Comparison of ENCODE assay signal across 8 cellular contexts in the genomic region with DNA sequence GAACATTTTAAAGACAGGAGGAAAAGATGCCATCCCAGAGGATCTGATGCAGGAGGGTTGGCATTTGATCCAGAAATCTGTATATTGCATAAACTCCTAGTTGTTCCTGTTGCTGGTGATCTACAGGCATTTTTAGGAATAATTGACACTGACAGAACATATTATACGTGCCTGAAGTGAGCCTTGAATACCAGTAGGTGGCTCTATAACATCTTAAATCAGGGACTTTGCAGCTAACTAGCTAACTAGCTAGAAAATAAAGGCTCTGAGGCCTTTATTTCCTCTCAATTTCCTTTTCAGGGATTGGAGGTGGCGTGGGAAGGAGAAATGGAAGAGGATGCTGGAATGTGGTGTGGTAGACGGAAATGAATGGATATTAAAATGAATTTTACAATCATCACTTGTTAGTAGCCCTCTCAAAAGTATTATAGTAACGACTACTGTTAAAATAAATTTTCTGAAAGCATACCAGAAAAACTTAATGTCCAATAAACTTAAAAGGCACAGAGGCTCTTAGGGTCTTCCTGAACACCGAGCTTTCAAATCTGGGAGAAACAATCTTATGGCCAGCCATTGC. TPM values are rescaled to one million over a fixed set of nuclear protein-coding genes. Genes with fewer than 3 reads are reported as not detected.
DNase-seq lines count a peak whose midpoint lies in the region; ATAC-seq and TF ChIP-seq lines count a peak whose summit lies in the region.

No MANE protein-coding gene starts in this region.

- H3K27ac ChIP-seq in SU-DHL-6 (ENCODE audit: low read depth, low read length), result no peak overlapping the region

- H3K27me3 Mint-ChIP-seq in activated CD4-positive, alpha-beta T cell treated with anti-CD3 and anti-CD28 coated beads, Interleukin-2, amount 10 ng/mL, durations not matched to agents 24 days and 14 days, result no peaks in the 10 kb centered on the region
- no peaks in the 10 kb centered on the region for H3K27me3 Mint-ChIP-seq in natural killer cell (ENCODE audit: low read depth in 2 of 2)

- no peak overlapping the region for H3K4me3 ChIP-seq in SU-DHL-6 (ENCODE audit: insufficient read depth, low read length, poor library complexity, severe bottlenecking)

- H3K9ac ChIP-seq in SU-DHL-6 (ENCODE audit: low read length), result no peak overlapping the region

- peaks cover 32% of the 10 kb centered on the region for H3K36me3 Mint-ChIP-seq in activated CD4-positive, alpha-beta T cell treated with anti-CD3 and anti-CD28 coated beads, Interleukin-2, amount 10 ng/mL, durations not matched to agents 24 days and 14 days (ENCODE audit: low read depth)
- no peaks in the 10 kb centered on the region for H3K36me3 Mint-ChIP-seq in natural killer cell

- H3K4me3 Mint-ChIP-seq in activated CD4-positive, alpha-beta T cell treated with anti-CD3 and anti-CD28 coated beads, Interleukin-2, amount 10 ng/mL, durations not matched to agents 24 days and 14 days, result peak overlapping the region; percentile 22
- H3K4me3 Mint-ChIP-seq in natural killer cell, result peak overlapping the region; percentile 78

- H3F3A ChIP-seq in SU-DHL-6 (ENCODE audit: insufficient read depth), result no peaks in the 10 kb centered on the region

- H3K9me3 Mint-ChIP-seq in activated CD4-positive, alpha-beta T cell treated with anti-CD3 and anti-CD28 coated beads, Interleukin-2, amount 10 ng/mL, durations not matched to agents 24 days and 14 days, result no peaks in the 10 kb centered on the region
- H3K9me3 Mint-ChIP-seq in natural killer cell, result no peaks in the 10 kb centered on the region

- H3K36me3 ChIP-seq in SU-DHL-6 (ENCODE audit: low read length), result no peaks in the 10 kb centered on the region

- peak; percentile 72 for TF ChIP-seq CTCF in SU-DHL-6 (IDR thresholded peaks at IDR 0.05; ENCODE audit: insufficient read depth, low read length, poor library complexity, severe bottlenecking)
- peak; percentile 95 for TF ChIP-seq CTCF in natural killer cell (IDR thresholded peaks at IDR 0.05)

- H4K20me1 ChIP-seq in SU-DHL-6 (ENCODE audit: low read depth, low read length), result no peaks in the 10 kb centered on the region

- no peaks in the 10 kb centered on the region for H3K9me2 ChIP-seq in SU-DHL-6 (replicated peaks; ENCODE audit: insufficient read depth, low read length)

- H3K4me1 Mint-ChIP-seq in activated CD4-positive, alpha-beta T cell treated with anti-CD3 and anti-CD28 coated beads, Interleukin-2, amount 10 ng/mL, durations not matched to agents 24 days and 14 days, result peaks cover 69% of the 10 kb centered on the region
- H3K4me1 Mint-ChIP-seq in natural killer cell, result peaks cover 64 to 68% of the 10 kb centered on the region in 2 donors

- H3K9me3 ChIP-seq in SU-DHL-6 (ENCODE audit: insufficient read depth, low read length), result no peaks in the 10 kb centered on the region

- peak; percentile 41 for ATAC-seq in HG02588 (IDR thresholded peaks at IDR 0.05; ENCODE audit: unreplicated experiment)
- ATAC-seq in natural killer cell, result peak; percentile 44 to 57 (median 50)

- H3K79me2 ChIP-seq in SU-DHL-6 (ENCODE audit: insufficient read depth, low read length), result no peaks in the 10 kb centered on the region

- peak overlapping the region; percentile 73 for H3K27ac Mint-ChIP-seq in activated CD4-positive, alpha-beta T cell treated with anti-CD3 and anti-CD28 coated beads, Interleukin-2, amount 10 ng/mL, durations not matched to agents 24 days and 14 days
- H3K27ac Mint-ChIP-seq in natural killer cell, result peak overlapping the region; percentile 89 to 97

- H3K4me2 ChIP-seq in SU-DHL-6 (ENCODE audit: low read depth, low read length, poor library complexity, severe bottlenecking), result no peak overlapping the region

- H2AFZ ChIP-seq in SU-DHL-6 (ENCODE audit: low read depth, low read length, severe bottlenecking), result no peak overlapping the region

- DNase-seq in activated CD4-positive, alpha-beta T cell treated with anti-CD3 and anti-CD28 coated beads, Interleukin-2, amount 10 ng/mL, durations not matched to agents 24 days and 14 days, result peak; percentile 69
- DNase-seq in activated CD4-positive, alpha-beta T cell treated with anti-CD3 and anti-CD28 coated beads, Interleukin-2, amount 50 U/mL, for 1 hour, result no peak
- peak; percentile 16 to 79 (median 35) for DNase-seq in NCI-H1417 (lab: John Stamatoyannopoulos, UW)
- peak; percentile 61 to 62 for DNase-seq in erythroblast (lab: John Stamatoyannopoulos, UW)
- DNase-seq in natural killer cell, result no peak
- DNase-seq in effector CD4-positive, alpha-beta T cell, result no peak

- intact Hi-C loops in activated CD4-positive, alpha-beta T cell treated with anti-CD3 and anti-CD28 coated beads, Interleukin-2, amount 10 ng/mL, durations not matched to agents 24 days and 14 days (cut with micrococcal nuclease), result loop anchor here (1.0 to 5.0 kb wide), 6 partner anchors 22 to 357 kb away; no protein-coding TSS in a partner anchor
- intact Hi-C loops in natural killer cell (cut with micrococcal nuclease), result loop anchor here (1.0 to 5.0 kb wide), 4 partner anchors 48 to 298 kb away; no protein-coding TSS in a partner anchor

- H3K27me3 ChIP-seq in SU-DHL-6 (ENCODE audit: low read length), result no peaks in the 10 kb centered on the region

- no peak for TF ChIP-seq POLR2A in erythroblast (IDR thresholded peaks at IDR 0.05; ENCODE audit: low read length)

RNA-seq across cellular contexts. Expression of a gene that starts 5.5 kb away (rescaled TPM):
- 7.1 and 7.3 TPM in 2 replicates for total RNA-seq in activated CD4-positive, alpha-beta T cell treated with anti-CD3 and anti-CD28 coated beads, Interleukin-2, amount 10 ng/mL, durations not matched to agents 24 days and 14 days
- 10 to 100 TPM; 31.6 to 37.5 (median 32.5) TPM for total RNA-seq in natural killer cell

Comparison
In these comparisons a context has a peak if more than half of its experiments do, and no peak if none do; other contexts are left out.
1. DNase-seq: peak in activated CD4-positive, alpha-beta T cell treated with anti-CD3 and anti-CD28 coated beads, Interleukin-2, amount 10 ng/mL, durations not matched to agents 24 days and 14 days (single experiment), NCI-H1417 (3 of 3) and erythroblast (2 of 2); none in activated CD4-positive, alpha-beta T cell treated with anti-CD3 and anti-CD28 coated beads, Interleukin-2, amount 50 U/mL, for 1 hour (single experiment), natural killer cell (single experiment) and effector CD4-positive, alpha-beta T cell (single experiment).